ENCODE assay signal across 32 cellular contexts in genomic region chr6:36061236-36061635, GRCh38. TPM values are rescaled to one million over a fixed set of nuclear protein-coding genes. Genes with fewer than 3 reads are reported as not detected.
"Had no signal": no experiment of that assay in that cellular context is flagged by ENCODE, and none has a peak within 500 bp of the region (broad histone marks: within the 10 kb centered on the region; RNA-seq: fewer than 3 reads in every experiment).

No MANE protein-coding gene starts in this region.

- ATAC-seq: naive thymus-derived CD8-positive, alpha-beta T cell; psoas muscle; right cardiac atrium; sciatic nerve; stimulated activated memory B cell treated with anti-CD40 and anti-IgM and Interleukin-4, amounts not matched to agents 10 μg/mL and 1 μg/mL and 100 μg/mL, for 72 hours; stimulated activated naive CD8-positive, alpha-beta T cell treated with anti-CD3 and anti-CD28 coated beads, Interleukin-15, amount 100 ng/mL, for 72 hours; stimulated activated naive CD8-positive, alpha-beta T cell treated with anti-CD3 and anti-CD28 coated beads, Interleukin-15, Interleukin-2, amounts not matched to agents 100 U/mL and 50 U/mL, for 24 hours; upper lobe of right lung had no signal

- H3K36me3 ChIP-seq: ovary, uterus had no signal

- H3K9me3 ChIP-seq: ovary, psoas muscle, spleen, suprapubic skin, testis, tibial artery, transverse colon, upper lobe of right lung, uterus had no signal

- H3K27ac ChIP-seq: ovary, parathyroid adenoma, psoas muscle, skin epidermis, spleen, suprapubic skin, testis, tibial artery, transverse colon, upper lobe of right lung, uterus had no signal

- H3K27ac Mint-ChIP-seq: naive B cell; progenitor cell of endocrine pancreas; stimulated activated memory B cell treated with anti-CD40 and anti-IgM and Interleukin-4, amounts not matched to agents 10 μg/mL and 1 μg/mL and 100 μg/mL, for 72 hours; stimulated activated naive CD8-positive, alpha-beta T cell treated with anti-CD3 and anti-CD28 coated beads, Interleukin-15, amount 100 ng/mL, for 72 hours; type B pancreatic cell had no signal

- H3K27me3 Mint-ChIP-seq: naive B cell; naive thymus-derived CD8-positive, alpha-beta T cell; progenitor cell of endocrine pancreas; stimulated activated memory B cell treated with anti-CD40 and anti-IgM and Interleukin-4, amounts not matched to agents 10 μg/mL and 1 μg/mL and 100 μg/mL, for 72 hours; stimulated activated naive CD8-positive, alpha-beta T cell treated with anti-CD3 and anti-CD28 coated beads, Interleukin-15, amount 100 ng/mL, for 72 hours; type B pancreatic cell had no signal

- H3K4me3 Mint-ChIP-seq: naive B cell; naive thymus-derived CD8-positive, alpha-beta T cell; nephron progenitor cell; neural crest cell; stimulated activated memory B cell treated with anti-CD40 and anti-IgM and Interleukin-4, amounts not matched to agents 10 μg/mL and 1 μg/mL and 100 μg/mL, for 72 hours; stimulated activated naive CD8-positive, alpha-beta T cell treated with anti-CD3 and anti-CD28 coated beads, Interleukin-15, amount 100 ng/mL, for 72 hours; type B pancreatic cell had no signal

- H3K4me2 ChIP-seq: smooth muscle cell had no signal

- H3K9me3 Mint-ChIP-seq: naive B cell; naive thymus-derived CD8-positive, alpha-beta T cell; nephron progenitor cell; neural crest cell; stimulated activated memory B cell treated with anti-CD40 and anti-IgM and Interleukin-4, amounts not matched to agents 10 μg/mL and 1 μg/mL and 100 μg/mL, for 72 hours; stimulated activated naive CD8-positive, alpha-beta T cell treated with anti-CD3 and anti-CD28 coated beads, Interleukin-15, amount 100 ng/mL, for 72 hours; type B pancreatic cell had no signal

- H3K4me3 ChIP-seq: ovary, psoas muscle, skin epidermis, smooth muscle cell, spleen, suprapubic skin, testis, tibial artery, transverse colon, upper lobe of right lung, uterus had no signal

- DNase-seq: naive B cell; naive thymus-derived CD8-positive, alpha-beta T cell; nephron progenitor cell; occipital lobe; ovary; posterior cingulate gyrus; psoas muscle; right cardiac atrium; spleen; stimulated activated CD4-positive, alpha-beta T cell treated with anti-CD3 and anti-CD28 coated beads, Interleukin-12 subunit alpha, Interleukin-12 subunit beta, amount 100 ng/mL, for 4 hours; stimulated activated CD4-positive, alpha-beta T cell treated with anti-CD3 and anti-CD28 coated beads, Interleukin-1b, Interleukin-23, amount 100 ng/mL, for 48 hours; stimulated activated CD4-positive, alpha-beta T cell treated with anti-CD3 and anti-CD28 coated beads, Interleukin-4, amount 100 ng/mL, for 1 hour; stimulated activated CD4-positive, alpha-beta T cell treated with anti-CD3 and anti-CD28 coated beads, Interleukin-4, amount 100 ng/mL, for 4 hours; stimulated activated CD8-positive, alpha-beta memory T cell treated with anti-CD3 and anti-CD28 coated beads, Interleukin-4, amount 100 ng/mL, for 48 hours; stimulated activated naive CD4-positive, alpha-beta T cell; stimulated activated naive CD8-positive, alpha-beta T cell treated with anti-CD3 and anti-CD28 coated beads, Interleukin-15, amount 100 ng/mL, for 72 hours; stimulated activated naive CD8-positive, alpha-beta T cell treated with anti-CD3 and anti-CD28 coated beads, Interleukin-15, Interleukin-2, amounts not matched to agents 100 U/mL and 50 U/mL, for 24 hours; substantia nigra; tibial artery; transverse colon; upper lobe of right lung; uterus had no signal

- H2AFZ ChIP-seq: parathyroid adenoma had no signal

- H3K27me3 ChIP-seq: ovary, spleen, suprapubic skin, testis, tibial artery, transverse colon, upper lobe of right lung, uterus had no signal

- H3K9ac ChIP-seq: parathyroid adenoma had no signal

- H3K4me1 Mint-ChIP-seq: neural crest cell had no signal

RNA-seq across cellular contexts. Expression of gene SLC26A8, which starts 36.8 kb away (rescaled TPM):
- total RNA-seq: naive thymus-derived CD8-positive, alpha-beta T cell; progenitor cell of endocrine pancreas; smooth muscle cell; suprapubic skin had no signal
- polyA plus RNA-seq: naive thymus-derived CD8-positive, alpha-beta T cell; right cardiac atrium had no signal
